Comparison of ENCODE assay signal across 16 cellular contexts in the genomic region with DNA sequence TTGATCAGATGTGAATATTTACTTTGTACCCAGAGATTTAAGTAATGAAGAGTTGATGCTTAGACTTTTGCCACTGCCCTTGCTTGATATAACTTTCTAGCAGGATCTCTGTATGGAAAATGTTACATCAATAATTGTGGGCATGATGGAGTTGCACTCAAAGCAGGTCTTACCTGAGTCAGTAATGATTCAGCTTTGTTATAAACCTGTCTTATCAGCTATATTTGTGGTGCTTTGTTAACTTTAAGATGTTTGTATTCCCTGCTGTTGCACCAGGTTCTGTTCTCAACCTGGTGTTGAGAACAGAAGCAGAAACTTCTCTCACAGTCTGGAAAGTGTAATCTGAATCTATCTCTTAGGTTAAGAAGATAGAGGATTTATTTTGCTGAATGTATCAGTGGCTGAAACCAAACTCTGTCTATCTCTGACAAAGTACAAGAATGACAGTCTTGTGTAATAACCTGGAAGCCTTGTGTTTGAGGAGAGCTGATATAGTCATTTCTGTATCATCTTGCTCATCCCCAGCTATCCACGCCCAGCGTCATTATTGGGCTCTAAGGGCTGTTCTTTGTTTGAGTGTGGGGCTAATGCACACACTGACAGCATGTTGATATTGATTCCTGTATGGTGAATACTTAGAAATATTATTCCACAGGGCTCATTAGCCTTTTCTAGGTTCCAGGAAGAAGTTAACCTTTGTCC. TPM values are rescaled to one million over a fixed set of nuclear protein-coding genes. Genes with fewer than 3 reads are reported as not detected.
DNase-seq lines count a peak whose midpoint lies in the region; ATAC-seq and TF ChIP-seq lines count a peak whose summit lies in the region.
"Had no signal": no experiment of that assay in that cellular context is flagged by ENCODE, and none has a peak within 500 bp of the region (broad histone marks: within the 10 kb centered on the region; RNA-seq: fewer than 3 reads in every experiment).

No MANE protein-coding gene starts in this region.

- H3K9me3 ChIP-seq in endodermal cell (ENCODE audit: control insufficient read depth, low read length): no peaks in the 10 kb centered on the region
- H3K9me3 ChIP-seq: ovary, stomach had no signal

- H3K27me3 ChIP-seq in endodermal cell (ENCODE audit: control insufficient read depth, insufficient read depth, low read length, poor library complexity, severe bottlenecking): no peaks in the 10 kb centered on the region
- H3K27me3 ChIP-seq: cardiac muscle cell, ovary, stomach had no signal

- H3K4me3 Mint-ChIP-seq in glutamatergic neuron (ENCODE audit: unreplicated experiment) (peak overlapping the region; percentile 98), endodermal cell (no peak overlapping the region)
- H3K4me3 Mint-ChIP-seq: activated naive CD8-positive, alpha-beta T cell treated with anti-CD3 and anti-CD28 coated beads for 36 hours had no signal

- no peaks in the 10 kb centered on the region for H3K36me3 ChIP-seq in endodermal cell (ENCODE audit: control insufficient read depth, insufficient read depth, low read length)
- H3K36me3 ChIP-seq: cardiac muscle cell, ovary, stomach had no signal

- no peak overlapping the region for H3K27ac ChIP-seq in endodermal cell (ENCODE audit: low read depth, low read length)
- H3K27ac ChIP-seq: cardiac muscle cell, ovary, stomach, VCaP had no signal

- H3K27me3 Mint-ChIP-seq in glutamatergic neuron (ENCODE audit: unreplicated experiment): peaks cover 2% of the 10 kb centered on the region
- H3K27me3 Mint-ChIP-seq in endodermal cell (ENCODE audit: insufficient read depth): no peaks in the 10 kb centered on the region
- H3K27me3 Mint-ChIP-seq: activated naive CD8-positive, alpha-beta T cell treated with anti-CD3 and anti-CD28 coated beads for 36 hours had no signal

- no peaks in the 10 kb centered on the region for H3K4me1 ChIP-seq in endodermal cell (ENCODE audit: control insufficient read depth, insufficient read depth, low read length)
- H3K4me1 ChIP-seq: stomach had no signal

- no peaks in the 10 kb centered on the region for H3K36me3 Mint-ChIP-seq in activated naive CD4-positive, alpha-beta T cell treated with anti-CD3 and anti-CD28 coated beads, Interleukin-2, amount 50 U/mL, for 72 hours
- no peaks in the 10 kb centered on the region for H3K36me3 Mint-ChIP-seq in glutamatergic neuron (ENCODE audit: unreplicated experiment)
- H3K36me3 Mint-ChIP-seq in endodermal cell (ENCODE audit: low read depth): no peaks in the 10 kb centered on the region
- H3K36me3 Mint-ChIP-seq: activated naive CD8-positive, alpha-beta T cell treated with anti-CD3 and anti-CD28 coated beads for 36 hours had no signal

- H3K4me3 ChIP-seq in endodermal cell (ENCODE audit: low read length): no peak overlapping the region
- H3K4me3 ChIP-seq: cardiac muscle cell, ovary, skin epidermis, stomach had no signal

- no peak overlapping the region for H3K9ac ChIP-seq in endodermal cell (ENCODE audit: extremely low read depth, low read length, poor library complexity, severe bottlenecking)

- TF ChIP-seq CTCF in glutamatergic neuron (IDR thresholded peaks at IDR 0.05; ENCODE audit: partially characterized antibody, unreplicated experiment) (no peak), endodermal cell (conservative IDR thresholded peaks at IDR 0.05) (no peak)

- peak overlapping the region in 1 of 2 donors; percentile 41 for H3K27ac Mint-ChIP-seq in activated naive CD4-positive, alpha-beta T cell treated with anti-CD3 and anti-CD28 coated beads, Interleukin-2, amount 50 U/mL, for 72 hours
- H3K27ac Mint-ChIP-seq in glutamatergic neuron (ENCODE audit: unreplicated experiment) (peak overlapping the region; percentile 100), endodermal cell (no peak overlapping the region)
- H3K27ac Mint-ChIP-seq: activated naive CD8-positive, alpha-beta T cell treated with anti-CD3 and anti-CD28 coated beads for 36 hours had no signal

- 77 to 100% methylated on average over 2 of the region's 2 CpGs for WGBS in endodermal cell (ENCODE audit: insufficient coverage in 1 of 2, insufficient read length in 1 of 2), 2 experiments

- peak; percentile 46 to 98 for ATAC-seq in activated naive CD4-positive, alpha-beta T cell treated with anti-CD3 and anti-CD28 coated beads, Interleukin-2, amount 50 U/mL, for 72 hours

- DNase-seq in activated naive CD4-positive, alpha-beta T cell treated with anti-CD3 and anti-CD28 coated beads, Interleukin-2, amount 50 U/mL, for 72 hours (ENCODE audit: low spot score in 2 of 2): peak in 1 of 2 donors; percentile 34
- DNase-seq in activated naive CD4-positive, alpha-beta T cell treated with anti-CD3 and anti-CD28 coated beads, Interleukin-2, amount 50 U/mL, for 16 hours: no peak
- DNase-seq in NCI-H2227 treated with DMSO at 0.1 percent for 48 hours (lab: John Stamatoyannopoulos, UW) (peak; percentile 58), glutamatergic neuron (peak; percentile 41), superior temporal gyrus (ENCODE audit: extremely low spot score) (peak; percentile 63), GF-D8 (lab: John Stamatoyannopoulos, UW) (no peak), anterior cingulate cortex (lab: John Stamatoyannopoulos, UW) (no peak), endodermal cell (no peak)
- DNase-seq: activated naive CD8-positive, alpha-beta T cell treated with anti-CD3 and anti-CD28 coated beads for 36 hours; IMR-90; NCI-H2107; ovary; stomach had no signal

- H3K9me3 Mint-ChIP-seq in activated naive CD4-positive, alpha-beta T cell treated with anti-CD3 and anti-CD28 coated beads, Interleukin-2, amount 50 U/mL, for 72 hours: no peaks in the 10 kb centered on the region
- peaks cover 17% of the 10 kb centered on the region for H3K9me3 Mint-ChIP-seq in glutamatergic neuron (ENCODE audit: unreplicated experiment)
- no peaks in the 10 kb centered on the region for H3K9me3 Mint-ChIP-seq in endodermal cell
- H3K9me3 Mint-ChIP-seq: activated naive CD8-positive, alpha-beta T cell treated with anti-CD3 and anti-CD28 coated beads for 36 hours had no signal

- H3K4me1 Mint-ChIP-seq in glutamatergic neuron (ENCODE audit: low read depth, unreplicated experiment): peaks cover 36% of the 10 kb centered on the region
- H3K4me1 Mint-ChIP-seq in endodermal cell: peaks cover 10% of the 10 kb centered on the region

RNA-seq across cellular contexts. Expression of gene AKAP6, which starts 3.5 kb away (rescaled TPM):
- 1 to 10 TPM; 2.5 to 3.3 TPM for total RNA-seq in activated naive CD4-positive, alpha-beta T cell treated with anti-CD3 and anti-CD28 coated beads, Interleukin-2, amount 50 U/mL, for 72 hours
- 600 TPM for total RNA-seq in glutamatergic neuron (ENCODE audit: unreplicated experiment)
- total RNA-seq in endodermal cell: 1 to 10 TPM; 4.3 to 5.0 TPM
- 7.9 TPM for polyA plus RNA-seq in endodermal cell (2013, experiment 1 of 2)
- polyA plus RNA-seq in endodermal cell (2013, experiment 2 of 2): 6.8 TPM

Comparison
In these comparisons a context has a peak if more than half of its experiments do, and no peak if none do; other contexts are left out.
1. DNase-seq: peak in NCI-H2227 treated with DMSO at 0.1 percent for 48 hours (single experiment), glutamatergic neuron (single experiment) and superior temporal gyrus (single experiment); none in activated naive CD4-positive, alpha-beta T cell treated with anti-CD3 and anti-CD28 coated beads, Interleukin-2, amount 50 U/mL, for 16 hours (single experiment), GF-D8 (single experiment), anterior cingulate cortex (0 of 58) and endodermal cell (single experiment).
2. RNA of gene AKAP6, which starts 3.5 kb away (total RNA-seq): 600 TPM in glutamatergic neuron (single experiment); 4.3 to 5.0 TPM in endodermal cell and 2.5 to 3.3 TPM in activated naive CD4-positive, alpha-beta T cell treated with anti-CD3 and anti-CD28 coated beads, Interleukin-2, amount 50 U/mL, for 72 hours; every median in the first group is over 100 times any median in the second.